In genomic region chr11:15938362-15938725, GRCh38 we compare ENCODE assay signal across 13 cellular contexts.
DNase-seq lines count a peak whose midpoint lies in the region; ATAC-seq lines count a peak whose summit lies in the region.
"Had no signal": no experiment of that assay in that cellular context is flagged by ENCODE, and none has a peak within 500 bp of the region (broad histone marks: within the 10 kb centered on the region; RNA-seq: fewer than 3 reads in every experiment).

No MANE protein-coding gene starts in this region.

- H2BK12ac ChIP-seq in neuronal stem cell (ENCODE audit: low read length) = no peak overlapping the region

- DNase-seq in MG63 = peak; percentile 13
- no peak for DNase-seq in neuronal stem cell (ENCODE audit: low spot score)
- no peak for DNase-seq in Karpas-422
- no peak for DNase-seq in MV-4-11 (lab: John Stamatoyannopoulos, UW)
- DNase-seq in GDM1 (lab: John Stamatoyannopoulos, UW) = no peak
- DNase-seq: Caco-2; CD8-positive, alpha-beta memory T cell; DMS53 had no signal

- H2BK120ac ChIP-seq in neuronal stem cell (ENCODE audit: low read depth, low read length) = no peak overlapping the region

- H3K9ac ChIP-seq in neuronal stem cell (ENCODE audit: low read depth, low read length, poor library complexity) = no peak overlapping the region
- H3K9ac ChIP-seq in stomach smooth muscle (ENCODE audit: low read length in 2 of 2) = peak overlapping the region in 1 of 2 donors; percentile 55
- H3K9ac ChIP-seq in Karpas-422 (ENCODE audit: low read length) = no peak overlapping the region
- H3K9ac ChIP-seq: BLaER1 had no signal

- H3K9me3 ChIP-seq in MG63 = no peaks in the 10 kb centered on the region
- H3K9me3 ChIP-seq in neuronal stem cell (replicated peaks in 1 of 2; ENCODE audit: control insufficient read depth in 2 of 2, insufficient read depth in 1 of 2, low read depth in 1 of 2, low read length in 2 of 2) = no peaks in the 10 kb centered on the region
- H3K9me3 ChIP-seq in stomach smooth muscle (ENCODE audit: control insufficient read depth in 2 of 2, low read length in 2 of 2) = no peaks in the 10 kb centered on the region
- no peaks in the 10 kb centered on the region for H3K9me3 ChIP-seq in Karpas-422 (ENCODE audit: low read length)
- H3K9me3 ChIP-seq: Caco-2, HAP-1 had no signal

- H3K4me2 ChIP-seq in neuronal stem cell (ENCODE audit: insufficient read depth, low read length, poor library complexity, severe bottlenecking) (no peak overlapping the region), Karpas-422 (ENCODE audit: low read depth, low read length, poor library complexity, severe bottlenecking) (no peak overlapping the region)
- H3K4me2 ChIP-seq: BLaER1 had no signal

- H3K23ac ChIP-seq in neuronal stem cell (ENCODE audit: low read depth, low read length, poor library complexity) = no peak overlapping the region

- H3K27ac ChIP-seq in neuronal stem cell (replicated peaks; ENCODE audit: low read length) = no peak overlapping the region
- H3K27ac ChIP-seq in stomach smooth muscle (ENCODE audit: low read length) = peak overlapping the region; percentile 69
- H3K27ac ChIP-seq in Karpas-422 (ENCODE audit: low read length) = no peak overlapping the region
- H3K27ac ChIP-seq: BLaER1 had no signal

- no peaks in the 10 kb centered on the region for H3K79me2 ChIP-seq in Karpas-422 (ENCODE audit: low read length)

- H2AFZ ChIP-seq in neuronal stem cell (ENCODE audit: low read length) (no peak overlapping the region), Karpas-422 (ENCODE audit: low read length) (no peak overlapping the region)

- H4K8ac ChIP-seq in neuronal stem cell (ENCODE audit: low read depth, low read length) = no peak overlapping the region

- no peaks in the 10 kb centered on the region for H3K9me2 ChIP-seq in Karpas-422 (replicated peaks; ENCODE audit: insufficient read depth, low read length)

- H3K27me3 ChIP-seq in MG63 = no peaks in the 10 kb centered on the region
- H3K27me3 ChIP-seq in neuronal stem cell (ENCODE audit: control insufficient read depth in 3 of 3, insufficient read depth in 3 of 3, low read depth in 1 of 3, low read length in 3 of 3) = peaks cover 0 to 6% (median 0%) of the 10 kb centered on the region in 3 experiments
- no peaks in the 10 kb centered on the region for H3K27me3 ChIP-seq in stomach smooth muscle (ENCODE audit: control insufficient read depth in 1 of 2, insufficient read depth in 2 of 2, low read length in 2 of 2)
- H3K27me3 ChIP-seq in Karpas-422 (ENCODE audit: low read length) = no peaks in the 10 kb centered on the region
- H3K27me3 ChIP-seq: BLaER1 had no signal

- no peak overlapping the region for H3K14ac ChIP-seq in neuronal stem cell (ENCODE audit: low read length)

- no peak overlapping the region for H2BK15ac ChIP-seq in neuronal stem cell (ENCODE audit: low read length)

- no CpG with 5 or more reads among the region's 21 CpGs for WGBS in neuronal stem cell (ENCODE audit: extremely low coverage in 2 of 2, insufficient read length in 2 of 2, insufficient replicate concordance in 1 of 2), 2 donors

- H3K79me1 ChIP-seq in neuronal stem cell (ENCODE audit: low read depth, low read length) = no peaks in the 10 kb centered on the region

- H3K36me3 ChIP-seq in MG63 = no peaks in the 10 kb centered on the region
- H3K36me3 ChIP-seq in neuronal stem cell (replicated peaks in 1 of 2; ENCODE audit: control insufficient read depth in 2 of 2, insufficient read depth in 2 of 2, low read length in 2 of 2) = no peaks in the 10 kb centered on the region
- H3K36me3 ChIP-seq in stomach smooth muscle (ENCODE audit: control insufficient read depth in 2 of 2, insufficient read depth in 2 of 2, low read length in 2 of 2) = no peaks in the 10 kb centered on the region
- H3K36me3 ChIP-seq in Karpas-422 (ENCODE audit: insufficient read depth, low read length) = no peaks in the 10 kb centered on the region
- H3K36me3 ChIP-seq: BLaER1, HAP-1 had no signal

- H3K4ac ChIP-seq in neuronal stem cell (ENCODE audit: low read length) = no peak overlapping the region

- H3K4me1 ChIP-seq in neuronal stem cell (ENCODE audit: control insufficient read depth in 2 of 2, insufficient read depth in 1 of 2, low read depth in 1 of 2, low read length in 2 of 2) (peaks cover 0 to 4% of the 10 kb centered on the region in 2 donors), stomach smooth muscle (ENCODE audit: control insufficient read depth, insufficient read depth, low read length) (peaks cover 10% of the 10 kb centered on the region), Karpas-422 (ENCODE audit: low read length) (no peaks in the 10 kb centered on the region)
- H3K4me1 ChIP-seq: BLaER1, Caco-2, HAP-1 had no signal

- no peak overlapping the region for H3K4me3 ChIP-seq in MG63
- no peak overlapping the region for H3K4me3 ChIP-seq in neuronal stem cell (ENCODE audit: low read length in 2 of 2)
- peak overlapping the region; percentile 36 to 60 for H3K4me3 ChIP-seq in stomach smooth muscle (ENCODE audit: low read length in 2 of 2)
- H3K4me3 ChIP-seq in Karpas-422 (ENCODE audit: low read length) = no peak overlapping the region
- H3K4me3 ChIP-seq: BLaER1, HAP-1 had no signal

- H3K18ac ChIP-seq in neuronal stem cell (ENCODE audit: low read length) = peak overlapping the region; percentile 42

- H4K20me1 ChIP-seq in Karpas-422 (ENCODE audit: insufficient read depth, low read depth, low read length) = no peaks in the 10 kb centered on the region
- H4K20me1 ChIP-seq: BLaER1 had no signal

- H2BK5ac ChIP-seq in neuronal stem cell (ENCODE audit: low read length) = peak overlapping the region; percentile 79

- peak overlapping the region; percentile 58 for H2AK5ac ChIP-seq in neuronal stem cell (ENCODE audit: low read depth, low read length)

- H4K91ac ChIP-seq in neuronal stem cell (ENCODE audit: low read depth, low read length, poor library complexity) = no peak overlapping the region

- ATAC-seq in HG02571 (IDR thresholded peaks at IDR 0.05; ENCODE audit: unreplicated experiment) = no peak
- ATAC-seq: HepG2 had no signal

Comparison
In these comparisons a context has a peak if more than half of its experiments do, and no peak if none do; other contexts are left out.
1. H3K4me3 ChIP-seq: peak in stomach smooth muscle (2 of 2); none in MG63 (single experiment), neuronal stem cell (0 of 2) and Karpas-422 (single experiment).